In genomic region chr4:15413623-15414019, GRCh38 we compare ENCODE assay signal across 25 cellular contexts. TPM values are rescaled to one million over a fixed set of nuclear protein-coding genes. Genes with fewer than 3 reads are reported as not detected.
DNase-seq lines count a peak whose midpoint lies in the region; ATAC-seq and TF ChIP-seq lines count a peak whose summit lies in the region.
"Had no signal": no experiment of that assay in that cellular context is flagged by ENCODE, and none has a peak within 500 bp of the region (broad histone marks: within the 10 kb centered on the region; RNA-seq: fewer than 3 reads in every experiment).

No MANE protein-coding gene starts in this region.

- peak overlapping the region; percentile 73 for H3K27ac ChIP-seq in cardiac muscle cell
- H3K27ac ChIP-seq in heart left ventricle = peak overlapping the region in 5 of 12 donors; percentile 28 to 61 (median 50)
- peak overlapping the region; percentile 50 to 73 for H3K27ac ChIP-seq in coronary artery
- H3K27ac ChIP-seq in osteoblast (ENCODE audit: low read depth, low read length) = no peak overlapping the region
- H3K27ac ChIP-seq in aorta (ENCODE audit: low read depth in 1 of 2, low read length in 2 of 2) = peak overlapping the region; percentile 15 to 49
- H3K27ac ChIP-seq: GM23248, PC-9, VCaP had no signal

- H3K4me3 ChIP-seq in cardiac muscle cell (no peak overlapping the region), heart left ventricle (no peak overlapping the region), coronary artery (no peak overlapping the region), osteoblast (ENCODE audit: insufficient read depth, low read length) (no peak overlapping the region), aorta (ENCODE audit: low read length in 2 of 2) (no peak overlapping the region)
- H3K4me3 ChIP-seq: gastrocnemius medialis, GM23248, PC-9 had no signal

- no peak for ATAC-seq in heart left ventricle
- no peak for ATAC-seq in aorta (ENCODE audit: low FRiP score)
- no peak for ATAC-seq in HG03571 (IDR thresholded peaks at IDR 0.05; ENCODE audit: unreplicated experiment)
- ATAC-seq: gastrocnemius medialis, HepG2 had no signal

- intact Hi-C loops in heart left ventricle (cut with DNase I) = loop anchor here in 1 of 10 donors (5.0 to 10.0 kb wide), 2 partner anchors 39 to 409 kb away; partner anchors contain the start of gene CPEB2
- intact Hi-C loops in aorta (cut with DNase I) = no loop called here

- no peaks in the 10 kb centered on the region for H3K79me2 ChIP-seq in osteoblast (ENCODE audit: insufficient read depth, low read length)

- H3K4me2 ChIP-seq in osteoblast (ENCODE audit: insufficient read depth, low read length) = peak overlapping the region; percentile 39
- H3K4me2 ChIP-seq: PC-9 had no signal

- DNase-seq in cardiac muscle cell (ENCODE audit: low read depth in 1 of 2, low spot score in 1 of 2) (no peak), heart left ventricle (no peak), coronary artery (ENCODE audit: low spot score) (no peak), osteoblast (ENCODE audit: insufficient read length, low spot score, missing footprints) (no peak), aorta (no peak), NCI-H1436 treated with DMSO at 0.1 percent for 48 hours (lab: John Stamatoyannopoulos, UW) (no peak), C1 segment of cervical spinal cord (lab: John Stamatoyannopoulos, UW) (no peak)
- DNase-seq: activated CD4-positive, alpha-beta memory T cell treated with anti-CD3 and anti-CD28 coated beads for 36 hours; central memory CD4-positive, alpha-beta T cell; DMS153; erythroblast; gastrocnemius medialis; GDM1; GM23248; kidney glomerular epithelial cell; mesendoderm; NCI-H146; NCI-H748 treated with DMSO at 0.1 percent for 48 hours; PC-9; SHP77 treated with DMSO at 0.1 percent for 48 hours; substantia nigra had no signal

- H3K36me3 ChIP-seq in cardiac muscle cell = no peaks in the 10 kb centered on the region
- H3K36me3 ChIP-seq in heart left ventricle = no peaks in the 10 kb centered on the region
- no peaks in the 10 kb centered on the region for H3K36me3 ChIP-seq in osteoblast (ENCODE audit: insufficient read depth, low read length)
- H3K36me3 ChIP-seq in aorta (ENCODE audit: control insufficient read depth in 1 of 2, insufficient read depth in 2 of 2, low read length in 1 of 2) = no peaks in the 10 kb centered on the region
- H3K36me3 ChIP-seq: gastrocnemius medialis had no signal

- TF ChIP-seq POLR2A in heart left ventricle (IDR thresholded peaks at IDR 0.05) = no peak

- no peaks in the 10 kb centered on the region for H3K9me3 ChIP-seq in cardiac muscle cell (ENCODE audit: low read depth)
- no peaks in the 10 kb centered on the region for H3K9me3 ChIP-seq in heart left ventricle
- no peaks in the 10 kb centered on the region for H3K9me3 ChIP-seq in osteoblast (ENCODE audit: low read depth, low read length)
- H3K9me3 ChIP-seq in aorta (ENCODE audit: control insufficient read depth, low read length) = no peaks in the 10 kb centered on the region
- H3K9me3 ChIP-seq: gastrocnemius medialis had no signal

- H2AFZ ChIP-seq in osteoblast (ENCODE audit: low read length) = no peak overlapping the region
- H2AFZ ChIP-seq: GM23248, PC-9 had no signal

- peaks cover 46% of the 10 kb centered on the region for H3K4me1 ChIP-seq in cardiac muscle cell (ENCODE audit: low read depth)
- peaks cover 0 to 47% (median 14%) of the 10 kb centered on the region in 12 donors for H3K4me1 ChIP-seq in heart left ventricle
- peaks cover 25% of the 10 kb centered on the region for H3K4me1 ChIP-seq in osteoblast (ENCODE audit: insufficient read depth, low read length)
- H3K4me1 ChIP-seq in aorta (ENCODE audit: control insufficient read depth in 1 of 2, insufficient read depth in 2 of 2, low read length in 2 of 2) = peaks cover 0 to 23% of the 10 kb centered on the region in 2 donors

- no peaks in the 10 kb centered on the region for H4K20me1 ChIP-seq in osteoblast (ENCODE audit: insufficient read depth, low read length)

- no peaks in the 10 kb centered on the region for H3K27me3 ChIP-seq in cardiac muscle cell
- no peaks in the 10 kb centered on the region for H3K27me3 ChIP-seq in heart left ventricle
- no peaks in the 10 kb centered on the region for H3K27me3 ChIP-seq in osteoblast (ENCODE audit: insufficient read depth, low read length)
- no peaks in the 10 kb centered on the region for H3K27me3 ChIP-seq in aorta (ENCODE audit: control insufficient read depth in 1 of 2, insufficient read depth in 2 of 2, low read length in 1 of 2)
- H3K27me3 ChIP-seq: gastrocnemius medialis had no signal

- 61 to 79% (median 68%) methylated on average over 2 of the region's 2 CpGs for WGBS in heart left ventricle, 4 donors
- 16 to 28% methylated on average over 2 of the region's 2 CpGs for WGBS in aorta, 2 donors

- TF ChIP-seq CTCF in cardiac muscle cell (IDR thresholded peaks at IDR 0.05; ENCODE audit: low read depth, low read length) (no peak), heart left ventricle (IDR thresholded peaks at IDR 0.05) (no peak), coronary artery (IDR thresholded peaks at IDR 0.05) (no peak), osteoblast (IDR thresholded peaks at IDR 0.05; ENCODE audit: extremely low read depth, low read depth, low read length) (no peak)

RNA-seq across cellular contexts. Expression of gene C1QTNF7, which starts 14.2 kb away (rescaled TPM):
- total RNA-seq in cardiac muscle cell (not detected in 2 replicates), heart left ventricle (1 to 10 TPM in 5 of 9 donors, under 1 TPM in 4; 0.35 to 4.3 (median 1.7) TPM), osteoblast (under 0.01 and 0.72 TPM in 2 replicates), aorta (10 to 100 TPM; 12.5 to 15.5 TPM)
- polyA plus RNA-seq in cardiac muscle cell (not detected in 2 replicates), heart left ventricle (under 1 TPM; 0.21 to 0.84 TPM), aorta (10 to 100 TPM in 1 of 2 donors, 1 to 10 TPM in 1; 9.5 to 14.9 TPM)
- total RNA-seq: activated CD4-positive, alpha-beta memory T cell treated with anti-CD3 and anti-CD28 coated beads for 36 hours; GM23248; HepG2; PC-9 had no signal
- polyA plus RNA-seq: GM23248, HepG2, neural cell had no signal

RNA-seq across cellular contexts. Expression of gene CC2D2A, which starts 56.1 kb away (rescaled TPM):
- total RNA-seq in cardiac muscle cell (20.7 and 43.5 TPM in 2 replicates), heart left ventricle (10 to 100 TPM in 3 of 9 donors, 1 to 10 TPM in 6; 3.1 to 14.4 (median 9.0) TPM), osteoblast (34.0 and 35.4 TPM in 2 replicates), aorta (10 to 100 TPM; 26.4 to 37.1 TPM)
- polyA plus RNA-seq in cardiac muscle cell (17.3 and 29.0 TPM in 2 replicates), heart left ventricle (1 to 10 TPM; 3.4 to 5.6 TPM), aorta (10 to 100 TPM; 37.5 to 41.9 TPM)
- total RNA-seq: activated CD4-positive, alpha-beta memory T cell treated with anti-CD3 and anti-CD28 coated beads for 36 hours had no signal
